Comparison of ENCODE assay signal across 18 cellular contexts in the genomic region with DNA sequence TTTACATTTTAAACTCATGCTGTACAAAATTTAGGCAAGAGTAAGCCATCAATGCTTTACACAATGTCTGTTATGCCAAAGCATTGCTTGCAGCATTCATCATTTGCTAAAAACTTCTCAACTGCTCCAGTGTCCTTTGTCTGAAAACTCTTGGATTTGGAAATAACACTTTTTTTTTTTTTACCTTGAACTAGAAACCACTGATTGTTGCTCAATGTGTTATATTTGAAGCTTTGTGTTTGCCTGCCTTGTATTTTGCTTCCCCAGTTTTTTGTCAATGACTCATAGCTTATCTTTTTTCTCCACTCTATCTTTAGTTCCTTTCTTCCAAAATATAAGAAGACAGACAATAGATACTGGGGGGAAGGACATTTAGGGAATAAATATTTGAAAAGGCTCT. TPM values are rescaled to one million over a fixed set of nuclear protein-coding genes. Genes with fewer than 3 reads are reported as not detected.
DNase-seq lines count a peak whose midpoint lies in the region; ATAC-seq and TF ChIP-seq lines count a peak whose summit lies in the region.
"Had no signal": no experiment of that assay in that cellular context is flagged by ENCODE, and none has a peak within 500 bp of the region (broad histone marks: within the 10 kb centered on the region; RNA-seq: fewer than 3 reads in every experiment).

No MANE protein-coding gene starts in this region.

- H3K4me3 ChIP-seq in breast epithelium (no peak overlapping the region), fibroblast of lung (replicated peaks in 1 of 4; ENCODE audit: control extremely low read depth in 1 of 4, insufficient read depth in 1 of 4, low read depth in 3 of 4, low read length in 4 of 4) (no peak overlapping the region), adrenal gland (no peak overlapping the region)
- H3K4me3 ChIP-seq: transverse colon had no signal

- no peak overlapping the region for H3K9ac ChIP-seq in fibroblast of lung (ENCODE audit: insufficient read depth, low read length)

- H3K4me1 Mint-ChIP-seq in MCF 10A (ENCODE audit: insufficient read depth, unreplicated experiment): peaks cover 9% of the 10 kb centered on the region
- H3K4me1 Mint-ChIP-seq in natural killer cell treated with Interleukin-12 subunit alpha and Interleukin-12 subunit beta and Interleukin-15 and Interleukin-18, amount 100 ng/mL, for 72 hours (ENCODE audit: low read depth in 2 of 2): no peaks in the 10 kb centered on the region
- H3K4me1 Mint-ChIP-seq: activated B cell treated with CpG ODN at 0.5 μM for 24 hours had no signal

- H3K27me3 ChIP-seq in breast epithelium: no peaks in the 10 kb centered on the region
- no peaks in the 10 kb centered on the region for H3K27me3 ChIP-seq in fibroblast of lung (ENCODE audit: control insufficient read depth, insufficient read depth, low read length)
- H3K27me3 ChIP-seq in adrenal gland: no peaks in the 10 kb centered on the region
- H3K27me3 ChIP-seq: transverse colon had no signal

- no peaks in the 10 kb centered on the region for H3K27me3 Mint-ChIP-seq in MCF 10A (ENCODE audit: insufficient read depth, unreplicated experiment)
- peaks cover 0 to 11% of the 10 kb centered on the region in 2 donors for H3K27me3 Mint-ChIP-seq in natural killer cell treated with Interleukin-12 subunit alpha and Interleukin-12 subunit beta and Interleukin-15 and Interleukin-18, amount 100 ng/mL, for 72 hours
- H3K27me3 Mint-ChIP-seq: activated B cell treated with CpG ODN at 0.5 μM for 24 hours had no signal

- TF ChIP-seq CTCF in MCF 10A (IDR thresholded peaks at IDR 0.05; ENCODE audit: unreplicated experiment) (no peak), breast epithelium (IDR thresholded peaks at IDR 0.05) (no peak), fibroblast of lung (conservative IDR thresholded peaks at IDR 0.05 in 1 of 2, IDR thresholded peaks at IDR 0.05 in 1 of 2; ENCODE audit: low read depth in 1 of 2, low read length in 2 of 2) (no peak), adrenal gland (IDR thresholded peaks at IDR 0.05) (no peak)

- H4K20me1 ChIP-seq in fibroblast of lung (ENCODE audit: control insufficient read depth, extremely low read depth, insufficient read depth, low read length): no peaks in the 10 kb centered on the region

- DNase-seq in MCF 10A (ENCODE audit: unreplicated experiment) (peak; percentile 56), breast epithelium (ENCODE audit: low spot score in 2 of 2) (no peak), SKM-1 (lab: John Stamatoyannopoulos, UW; ENCODE audit: unreplicated experiment) (peak; percentile 84), fibroblast of lung (ENCODE audit: low read depth in 2 of 2) (peak; percentile 69 to 85), substantia nigra (lab: John Stamatoyannopoulos, UW) (no peak), adrenal gland (no peak)
- no peak for DNase-seq in natural killer cell treated with Interleukin-12 subunit alpha and Interleukin-12 subunit beta and Interleukin-15 and Interleukin-18, amount 100 ng/mL, for 72 hours (ENCODE audit: low spot score)
- no peak for DNase-seq in activated CD8-positive, alpha-beta memory T cell treated with anti-CD3 and anti-CD28 coated beads for 24 hours
- DNase-seq: 8988T; activated B cell treated with CpG ODN at 0.5 μM for 24 hours; activated T-cell treated with anti-CD3 and anti-CD28 coated beads, Interleukin-2, amount 50 U/mL, for 1 hour; MM.1S; NCI-H510A treated with DMSO at 0.1 percent for 48 hours; SHP77; small intestine; transverse colon had no signal

- intact Hi-C loops in MCF 10A (cut with micrococcal nuclease): no loop called here
- intact Hi-C loops in breast epithelium (cut with DNase I; ENCODE audit: low total_unique reads): no loop called here
- intact Hi-C loops in adrenal gland (cut with DNase I): no loop called here

- H3K27ac Mint-ChIP-seq in MCF 10A (ENCODE audit: low read depth, unreplicated experiment): peak overlapping the region; percentile 62
- no peak overlapping the region for H3K27ac Mint-ChIP-seq in natural killer cell treated with Interleukin-12 subunit alpha and Interleukin-12 subunit beta and Interleukin-15 and Interleukin-18, amount 100 ng/mL, for 72 hours
- H3K27ac Mint-ChIP-seq: activated B cell treated with CpG ODN at 0.5 μM for 24 hours had no signal

- CTCF ChIA-PET in MCF 10A (lab: Yijun Ruan, JAX): interaction anchor here (0.6 kb wide), 1 partner anchor 803 kb away, joined by 3 read pairs; no protein-coding TSS in a partner anchor

- no peaks in the 10 kb centered on the region for H3K79me2 ChIP-seq in fibroblast of lung (ENCODE audit: control insufficient read depth, insufficient read depth, low read length)

- H3K36me3 ChIP-seq in breast epithelium (no peaks in the 10 kb centered on the region), fibroblast of lung (ENCODE audit: control insufficient read depth, insufficient read depth, low read length) (no peaks in the 10 kb centered on the region), adrenal gland (replicated peaks in 1 of 2) (no peaks in the 10 kb centered on the region)

- H3K27ac ChIP-seq in breast epithelium (no peak overlapping the region), fibroblast of lung (ENCODE audit: insufficient read depth, low read length) (no peak overlapping the region), substantia nigra (ENCODE audit: low read depth, low read length, poor library complexity, severe bottlenecking) (peak overlapping the region; percentile 15), adrenal gland (peak overlapping the region in 2 of 5 donors; percentile 17 to 33)
- H3K27ac ChIP-seq: transverse colon had no signal

- H3K36me3 Mint-ChIP-seq in MCF 10A (ENCODE audit: insufficient read depth, unreplicated experiment): peaks cover 17% of the 10 kb centered on the region
- H3K36me3 Mint-ChIP-seq in natural killer cell treated with Interleukin-12 subunit alpha and Interleukin-12 subunit beta and Interleukin-15 and Interleukin-18, amount 100 ng/mL, for 72 hours: peaks cover 35% of the 10 kb centered on the region

- H3K4me1 ChIP-seq in breast epithelium (no peaks in the 10 kb centered on the region), fibroblast of lung (ENCODE audit: control insufficient read depth, extremely low read depth, insufficient read depth, low read length) (peaks cover 3% of the 10 kb centered on the region), adrenal gland (replicated peaks in 1 of 2) (peaks cover 5 to 23% of the 10 kb centered on the region in 2 donors)

- ATAC-seq in natural killer cell treated with Interleukin-12 subunit alpha and Interleukin-12 subunit beta and Interleukin-15 and Interleukin-18, amount 100 ng/mL, for 72 hours: no peak
- ATAC-seq: esophagus mucosa had no signal

- POLR2A ChIA-PET in MCF 10A (lab: Yijun Ruan, JAX): interaction anchor here (0.7 to 0.9 kb wide), 2 partner anchors 31 to 455 kb away, joined by 3 read pairs; a partner anchor contains a TSS

- no peak overlapping the region for H3K4me2 ChIP-seq in fibroblast of lung (ENCODE audit: extremely low read depth, insufficient read depth, low read length)

- H3K9me3 ChIP-seq in breast epithelium (peaks cover 12 to 31% of the 10 kb centered on the region in 2 donors), fibroblast of lung (ENCODE audit: control insufficient read depth, insufficient read depth, low read depth, low read length) (no peaks in the 10 kb centered on the region), adrenal gland (replicated peaks in 1 of 3) (peaks cover 0 to 17% (median 0%) of the 10 kb centered on the region in 3 donors)

- no peak overlapping the region for H2AFZ ChIP-seq in fibroblast of lung (ENCODE audit: low read length)

- BruUV-seq in MCF 10A (replicated peaks; lab: Mats Ljungman, UMichigan): no TSS peak

- peaks cover 22% of the 10 kb centered on the region for H3K9me3 Mint-ChIP-seq in MCF 10A (ENCODE audit: unreplicated experiment)
- peaks cover 25% of the 10 kb centered on the region for H3K9me3 Mint-ChIP-seq in natural killer cell treated with Interleukin-12 subunit alpha and Interleukin-12 subunit beta and Interleukin-15 and Interleukin-18, amount 100 ng/mL, for 72 hours

- no peak overlapping the region for H3K4me3 Mint-ChIP-seq in MCF 10A (ENCODE audit: unreplicated experiment)
- H3K4me3 Mint-ChIP-seq in natural killer cell treated with Interleukin-12 subunit alpha and Interleukin-12 subunit beta and Interleukin-15 and Interleukin-18, amount 100 ng/mL, for 72 hours: no peak overlapping the region
- H3K4me3 Mint-ChIP-seq: activated B cell treated with CpG ODN at 0.5 μM for 24 hours, neural crest cell had no signal

- TF ChIP-seq POLR2A in breast epithelium (IDR thresholded peaks at IDR 0.05) (no peak), adrenal gland (IDR thresholded peaks at IDR 0.05) (no peak)

RNA-seq across cellular contexts. Expression of a gene that starts 31.3 kb away (rescaled TPM):
- 15.7 and 16.3 TPM in 2 replicates for total RNA-seq in MCF 10A (2022)
- 10 to 100 TPM in 2 of 3 donors, 1 to 10 TPM in 1; 5.9 to 50.9 (median 13.9) TPM for total RNA-seq in breast epithelium
- total RNA-seq in fibroblast of lung: 6.8 and 7.2 TPM in 2 replicates
- polyA plus RNA-seq in fibroblast of lung: 1.2 and 2.0 TPM in 2 replicates
- polyA plus RNA-seq in fibroblast of lung (2012): 3.2 and 6.4 TPM in 2 replicates
- polyA minus RNA-seq in fibroblast of lung (ENCODE audit: low replicate concordance): 0.75 TPM in 1 of 2 replicates, not detected in the other
- total RNA-seq in natural killer cell treated with Interleukin-12 subunit alpha and Interleukin-12 subunit beta and Interleukin-15 and Interleukin-18, amount 100 ng/mL, for 72 hours: 1 to 10 TPM; 2.4 to 2.5 TPM
- 10 to 100 TPM in 1 of 8 donors, 1 to 10 TPM in 6, under 1 TPM in 1; 0.79 to 10.4 (median 5.9) TPM for total RNA-seq in adrenal gland
- polyA plus RNA-seq in adrenal gland: 10 to 100 TPM in 1 of 3 donors, 1 to 10 TPM in 2; 5.5 to 16.8 (median 6.5) TPM

RNA-seq across cellular contexts. Expression of a gene that starts 31.5 kb away (rescaled TPM):
- total RNA-seq in MCF 10A (2022): 11.7 and 14.1 TPM in 2 replicates
- total RNA-seq in breast epithelium: 10 to 100 TPM in 2 of 3 donors, 1 to 10 TPM in 1; 8.2 to 11.1 (median 10.4) TPM
- total RNA-seq in fibroblast of lung: 8.9 and 11.3 TPM in 2 replicates
- polyA plus RNA-seq in fibroblast of lung: 5.5 and 6.9 TPM in 2 replicates
- 5.5 and 5.6 TPM in 2 replicates for polyA plus RNA-seq in fibroblast of lung (2012)
- polyA minus RNA-seq in fibroblast of lung (ENCODE audit: low replicate concordance): 2.4 TPM in 1 of 2 replicates, not detected in the other
- 10 to 100 TPM in 1 of 2 donors, 1 to 10 TPM in 1; 9.7 to 11.8 TPM for total RNA-seq in natural killer cell treated with Interleukin-12 subunit alpha and Interleukin-12 subunit beta and Interleukin-15 and Interleukin-18, amount 100 ng/mL, for 72 hours
- total RNA-seq in adrenal gland: 10 to 100 TPM in 6 of 8 donors, 1 to 10 TPM in 2; 3.1 to 21.6 (median 12.8) TPM
- polyA plus RNA-seq in adrenal gland: 1 to 10 TPM; 4.2 to 9.9 (median 7.6) TPM

Comparison
In these comparisons a context has a peak if more than half of its experiments do, and no peak if none do; other contexts are left out.
1. DNase-seq: peak in MCF 10A (single experiment), SKM-1 (single experiment) and fibroblast of lung (2 of 2); none in breast epithelium (0 of 2), substantia nigra (0 of 49), natural killer cell treated with Interleukin-12 subunit alpha and Interleukin-12 subunit beta and Interleukin-15 and Interleukin-18, amount 100 ng/mL, for 72 hours (single experiment), adrenal gland (0 of 7) and activated CD8-positive, alpha-beta memory T cell treated with anti-CD3 and anti-CD28 coated beads for 24 hours (single experiment).